Comparison of ENCODE assay signal across 8 cellular contexts in the genomic region with DNA sequence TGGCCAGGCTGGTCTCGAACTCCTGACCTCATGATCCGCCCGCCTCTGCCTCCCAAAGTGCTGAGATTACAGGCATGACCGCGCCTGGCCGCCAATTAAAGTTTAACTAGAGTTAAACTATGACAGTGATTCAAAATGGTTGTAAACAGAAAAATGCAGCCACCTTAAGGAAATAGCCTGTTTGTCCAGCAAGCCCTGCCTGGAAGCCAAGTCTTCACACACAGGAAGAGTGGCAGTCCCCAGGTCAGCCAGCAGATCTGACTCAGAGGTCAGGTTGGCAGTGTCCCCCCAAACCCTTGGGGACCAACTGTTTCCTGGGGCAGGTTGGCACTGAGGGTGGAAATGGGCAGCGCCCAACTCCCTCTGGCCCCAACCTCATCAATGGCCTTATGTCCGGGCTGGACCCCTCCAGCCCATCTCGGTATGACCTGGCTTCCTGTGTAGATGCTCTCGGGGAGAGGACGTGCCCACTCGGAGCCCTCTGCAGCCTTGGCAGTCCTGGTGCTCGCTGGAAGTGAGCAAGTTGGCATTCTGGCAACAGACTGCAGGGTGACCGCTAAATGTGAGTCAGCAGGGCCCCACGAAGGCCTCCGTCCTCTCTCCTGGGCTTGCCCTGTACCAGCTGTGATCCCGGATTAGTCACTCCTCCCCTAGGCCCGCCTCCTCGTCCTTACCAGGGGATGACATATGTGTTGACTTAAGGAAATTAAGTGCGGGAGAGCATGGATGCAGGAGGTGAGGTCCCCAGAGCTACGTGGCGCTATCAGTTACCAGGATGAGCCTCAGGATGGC. TPM values are rescaled to one million over a fixed set of nuclear protein-coding genes. Genes with fewer than 3 reads are reported as not detected.
DNase-seq lines count a peak whose midpoint lies in the region; ATAC-seq and TF ChIP-seq lines count a peak whose summit lies in the region.

No MANE protein-coding gene starts in this region.

- TF ChIP-seq CTCF in left ventricle myocardium inferior (IDR thresholded peaks at IDR 0.05; ENCODE audit: borderline replicate concordance), result no peak

- peak overlapping the region; percentile 98 for H3K27ac ChIP-seq in angular gyrus (ENCODE audit: low read depth, low read length)
- peak overlapping the region; percentile 98 for H3K27ac ChIP-seq in left ventricle myocardium inferior (replicated peaks)

- peak; percentile 61 for DNase-seq in GF-D8 (lab: John Stamatoyannopoulos, UW)
- DNase-seq in NCI-H1436 (lab: John Stamatoyannopoulos, UW), result peak; percentile 80
- DNase-seq in SW 1271 (lab: John Stamatoyannopoulos, UW), result peak; percentile 98
- peak; percentile 89 for DNase-seq in left ventricle myocardium inferior
- DNase-seq in pons (ENCODE audit: low spot score), result peak; percentile 85

- H3K27me3 ChIP-seq in left ventricle myocardium inferior (ENCODE audit: low read depth), result no peaks in the 10 kb centered on the region

- ATAC-seq in HG02610 (IDR thresholded peaks at IDR 0.05; ENCODE audit: unreplicated experiment) (peak; percentile 59), HG03469 (IDR thresholded peaks at IDR 0.05; ENCODE audit: unreplicated experiment) (no peak)

- peak overlapping the region; percentile 78 for H3K4me3 ChIP-seq in left ventricle myocardium inferior

- no peaks in the 10 kb centered on the region for H3K9me3 ChIP-seq in left ventricle myocardium inferior (replicated peaks)

- intact Hi-C loops in left ventricle myocardium inferior (cut with micrococcal nuclease), result no loop called here

- H3K36me3 ChIP-seq in left ventricle myocardium inferior, result peaks cover 12% of the 10 kb centered on the region

- peaks cover 62% of the 10 kb centered on the region for H3K4me1 ChIP-seq in left ventricle myocardium inferior

RNA-seq across cellular contexts. Expression of a gene that starts 9.7 kb away (rescaled TPM):
- total RNA-seq in left ventricle myocardium inferior, result 786 TPM

RNA-seq across cellular contexts. Expression of a gene that starts 13.8 kb away (rescaled TPM):
- 154 TPM for total RNA-seq in left ventricle myocardium inferior

RNA-seq across cellular contexts. Expression of a gene that starts 20.1 kb away (rescaled TPM):
- total RNA-seq in left ventricle myocardium inferior, result 20.2 TPM

RNA-seq across cellular contexts. Expression of a gene that starts 20.5 kb away (rescaled TPM):
- total RNA-seq in left ventricle myocardium inferior, result 0.36 TPM

RNA-seq across cellular contexts. Expression of a gene that starts 28.1 kb away (rescaled TPM):
- total RNA-seq in left ventricle myocardium inferior, result 2.1 TPM
